1 cellular context compared by ENCODE assay signal in genomic region chr16:54203851-54204505, GRCh38.
A peak's percentile ranks its signal among the peaks of the same experiment; 100 is the strongest.
TF ChIP-seq lines count a peak whose summit lies in the region.

No MANE protein-coding gene starts in this region.

TF ChIP-seq in HepG2, 621 proteins besides CTCF, POLR2A, EP300 and RAD21 (continued from another document):
- TF ChIP-seq ZNF607 (CRISPR knock-in tag; IDR thresholded peaks at IDR 0.05; ENCODE audit: borderline replicate concordance) (0 out of 2 replicates have a peak, but pooled peaks have one; percentile 47), MED1 (CRISPR knock-in tag; IDR thresholded peaks at IDR 0.05) (peak; percentile 29; the same call in 1 of the 2 replicates), TCF7 (IDR thresholded peaks at IDR 0.05; ENCODE audit: low read depth) (peak; percentile 67), RARA (CRISPR knock-in tag; IDR thresholded peaks at IDR 0.05) (peak; percentile 57; the same call in 1 of the 2 replicates), NR2F1 (CRISPR knock-in tag; IDR thresholded peaks at IDR 0.05) (no peak), RXRA (CRISPR knock-in tag; IDR thresholded peaks at IDR 0.05) (peak; percentile 64), ARID5B (CRISPR knock-in tag; IDR thresholded peaks at IDR 0.05) (0 out of 2 replicates have a peak, but pooled peaks have one; percentile 35), SIX4 (CRISPR knock-in tag; IDR thresholded peaks at IDR 0.05) (peak; percentile 91), TBP (CRISPR knock-in tag; IDR thresholded peaks at IDR 0.05) (no peak), TBX2 (CRISPR knock-in tag; IDR thresholded peaks at IDR 0.05; ENCODE audit: borderline replicate concordance) (peak; percentile 37; the same call in 1 of the 2 replicates), PLRG1 (conservative IDR thresholded peaks at IDR 0.05) (no peak), ZGPAT (CRISPR knock-in tag; IDR thresholded peaks at IDR 0.05) (no peak), ZFX (CRISPR knock-in tag; IDR thresholded peaks at IDR 0.05; ENCODE audit: low read depth) (0 out of 2 replicates have a peak, but pooled peaks have one; percentile 3), NR2F6 (IDR thresholded peaks at IDR 0.05) (no peak), NR2F6 (CRISPR knock-in tag; IDR thresholded peaks at IDR 0.05) (0 out of 2 replicates have a peak, but pooled peaks have one; percentile 11), SYNCRIP (IDR thresholded peaks at IDR 0.05; ENCODE audit: insufficient read depth, low read depth, low read length) (no peak), ZNF292 (CRISPR knock-in tag; IDR thresholded peaks at IDR 0.05; ENCODE audit: borderline replicate concordance, low read depth) (peak; percentile 25; the same call in 1 of the 2 replicates), ZNF703 (CRISPR knock-in tag; IDR thresholded peaks at IDR 0.05; ENCODE audit: borderline replicate concordance) (no peak)
- TF ChIP-seq, protein P1, sequence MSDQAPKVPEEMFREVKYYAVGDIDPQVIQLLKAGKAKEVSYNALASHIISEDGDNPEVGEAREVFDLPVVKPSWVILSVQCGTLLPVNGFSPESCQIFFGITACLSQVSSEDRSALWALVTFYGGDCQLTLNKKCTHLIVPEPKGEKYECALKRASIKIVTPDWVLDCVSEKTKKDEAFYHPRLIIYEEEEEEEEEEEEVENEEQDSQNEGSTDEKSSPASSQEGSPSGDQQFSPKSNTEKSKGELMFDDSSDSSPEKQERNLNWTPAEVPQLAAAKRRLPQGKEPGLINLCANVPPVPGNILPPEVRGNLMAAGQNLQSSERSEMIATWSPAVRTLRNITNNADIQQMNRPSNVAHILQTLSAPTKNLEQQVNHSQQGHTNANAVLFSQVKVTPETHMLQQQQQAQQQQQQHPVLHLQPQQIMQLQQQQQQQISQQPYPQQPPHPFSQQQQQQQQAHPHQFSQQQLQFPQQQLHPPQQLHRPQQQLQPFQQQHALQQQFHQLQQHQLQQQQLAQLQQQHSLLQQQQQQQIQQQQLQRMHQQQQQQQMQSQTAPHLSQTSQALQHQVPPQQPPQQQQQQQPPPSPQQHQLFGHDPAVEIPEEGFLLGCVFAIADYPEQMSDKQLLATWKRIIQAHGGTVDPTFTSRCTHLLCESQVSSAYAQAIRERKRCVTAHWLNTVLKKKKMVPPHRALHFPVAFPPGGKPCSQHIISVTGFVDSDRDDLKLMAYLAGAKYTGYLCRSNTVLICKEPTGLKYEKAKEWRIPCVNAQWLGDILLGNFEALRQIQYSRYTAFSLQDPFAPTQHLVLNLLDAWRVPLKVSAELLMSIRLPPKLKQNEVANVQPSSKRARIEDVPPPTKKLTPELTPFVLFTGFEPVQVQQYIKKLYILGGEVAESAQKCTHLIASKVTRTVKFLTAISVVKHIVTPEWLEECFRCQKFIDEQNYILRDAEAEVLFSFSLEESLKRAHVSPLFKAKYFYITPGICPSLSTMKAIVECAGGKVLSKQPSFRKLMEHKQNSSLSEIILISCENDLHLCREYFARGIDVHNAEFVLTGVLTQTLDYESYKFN (CRISPR knock-in tag; conservative IDR thresholded peaks at IDR 0.05): peak; percentile 44; the same call in 1 of the 2 replicates
- TF ChIP-seq, protein P2, sequence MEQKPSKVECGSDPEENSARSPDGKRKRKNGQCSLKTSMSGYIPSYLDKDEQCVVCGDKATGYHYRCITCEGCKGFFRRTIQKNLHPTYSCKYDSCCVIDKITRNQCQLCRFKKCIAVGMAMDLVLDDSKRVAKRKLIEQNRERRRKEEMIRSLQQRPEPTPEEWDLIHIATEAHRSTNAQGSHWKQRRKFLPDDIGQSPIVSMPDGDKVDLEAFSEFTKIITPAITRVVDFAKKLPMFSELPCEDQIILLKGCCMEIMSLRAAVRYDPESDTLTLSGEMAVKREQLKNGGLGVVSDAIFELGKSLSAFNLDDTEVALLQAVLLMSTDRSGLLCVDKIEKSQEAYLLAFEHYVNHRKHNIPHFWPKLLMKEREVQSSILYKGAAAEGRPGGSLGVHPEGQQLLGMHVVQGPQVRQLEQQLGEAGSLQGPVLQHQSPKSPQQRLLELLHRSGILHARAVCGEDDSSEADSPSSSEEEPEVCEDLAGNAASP (CRISPR knock-in tag; IDR thresholded peaks at IDR 0.05; ENCODE audit: borderline replicate concordance): peak; percentile 83; the same call in 1 of the 2 replicates
- TF ChIP-seq, protein P3, sequence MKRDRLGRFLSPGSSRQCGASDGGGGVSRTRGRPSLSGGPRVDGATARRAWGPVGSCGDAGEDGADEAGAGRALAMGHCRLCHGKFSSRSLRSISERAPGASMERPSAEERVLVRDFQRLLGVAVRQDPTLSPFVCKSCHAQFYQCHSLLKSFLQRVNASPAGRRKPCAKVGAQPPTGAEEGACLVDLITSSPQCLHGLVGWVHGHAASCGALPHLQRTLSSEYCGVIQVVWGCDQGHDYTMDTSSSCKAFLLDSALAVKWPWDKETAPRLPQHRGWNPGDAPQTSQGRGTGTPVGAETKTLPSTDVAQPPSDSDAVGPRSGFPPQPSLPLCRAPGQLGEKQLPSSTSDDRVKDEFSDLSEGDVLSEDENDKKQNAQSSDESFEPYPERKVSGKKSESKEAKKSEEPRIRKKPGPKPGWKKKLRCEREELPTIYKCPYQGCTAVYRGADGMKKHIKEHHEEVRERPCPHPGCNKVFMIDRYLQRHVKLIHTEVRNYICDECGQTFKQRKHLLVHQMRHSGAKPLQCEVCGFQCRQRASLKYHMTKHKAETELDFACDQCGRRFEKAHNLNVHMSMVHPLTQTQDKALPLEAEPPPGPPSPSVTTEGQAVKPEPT (CRISPR knock-in tag; IDR thresholded peaks at IDR 0.05; ENCODE audit: low read depth): peak; percentile 32; the same call in 1 of the 2 replicates
